In genomic region chr4:70706516-70706915, GRCh38 we compare ENCODE assay signal across 1 cellular context.
TF ChIP-seq lines count a peak whose summit lies in the region.

No MANE protein-coding gene starts in this region.

TF ChIP-seq in H1, 55 proteins besides CTCF, POLR2A, EP300 and RAD21:
- TF ChIP-seq MAX (IDR thresholded peaks at IDR 0.05): no peak
- no peak for TF ChIP-seq HDAC6 (IDR thresholded peaks at IDR 0.05; ENCODE audit: low read depth, low read length)
- no peak for TF ChIP-seq SRF (IDR thresholded peaks at IDR 0.05; ENCODE audit: low read depth, low read length)
- no peak for TF ChIP-seq ASH2L (IDR thresholded peaks at IDR 0.05; ENCODE audit: low read length)
- TF ChIP-seq KDM5A (IDR thresholded peaks at IDR 0.05; ENCODE audit: low read length): no peak
- TF ChIP-seq TBP (IDR thresholded peaks at IDR 0.05; ENCODE audit: low read depth, low read length): no peak
- TF ChIP-seq SP1 (IDR thresholded peaks at IDR 0.05; ENCODE audit: low read depth, low read length): no peak
- no peak for TF ChIP-seq CREB1 (IDR thresholded peaks at IDR 0.05)
- no peak for TF ChIP-seq E2F6 (IDR thresholded peaks at IDR 0.05)
- TF ChIP-seq CTBP2 (IDR thresholded peaks at IDR 0.05; ENCODE audit: borderline replicate concordance, insufficient read depth, insufficient read length, low read length): no peak
- TF ChIP-seq CBX5 (IDR thresholded peaks at IDR 0.05; ENCODE audit: low read depth, low read length): no peak
- no peak for TF ChIP-seq EZH2 (IDR thresholded peaks at IDR 0.05; ENCODE audit: low read depth, low read length, severe bottlenecking)
- TF ChIP-seq JUN (IDR thresholded peaks at IDR 0.05; ENCODE audit: low read depth, low read length): no peak
- TF ChIP-seq PHF8 (conservative IDR thresholded peaks at IDR 0.05; ENCODE audit: low read depth, low read length): no peak
- no peak for TF ChIP-seq TAF7 (optimal IDR thresholded peaks at IDR 0.05; ENCODE audit: borderline replicate concordance, low read depth, low read length)
- TF ChIP-seq NANOG (IDR thresholded peaks at IDR 0.05; ENCODE audit: insufficient read depth, low read depth, low read length, poor library complexity, severe bottlenecking): no peak
- no peak for TF ChIP-seq HDAC2 (IDR thresholded peaks at IDR 0.05; ENCODE audit: borderline replicate concordance in 1 of 2, low read depth in 2 of 2, low read length in 2 of 2)
- TF ChIP-seq SAP30 (IDR thresholded peaks at IDR 0.05; ENCODE audit: insufficient read depth, insufficient replicate concordance, low read length): no peak
